In genomic region chr9:77514886-77515711, GRCh38 we compare ENCODE assay signal across 12 cellular contexts.
DNase-seq lines count a peak whose midpoint lies in the region; ATAC-seq and TF ChIP-seq lines count a peak whose summit lies in the region.
"Had no signal": no experiment of that assay in that cellular context is flagged by ENCODE, and none has a peak within 500 bp of the region (broad histone marks: within the 10 kb centered on the region; RNA-seq: fewer than 3 reads in every experiment).

No MANE protein-coding gene starts in this region.

- peak; percentile 58 for DNase-seq in GM04504 (ENCODE audit: low read depth)
- DNase-seq in UCSD-AML1 (lab: John Stamatoyannopoulos, UW; ENCODE audit: unreplicated experiment), result peak; percentile 53
- DNase-seq in psoas muscle, result no peak
- DNase-seq in NCI-H2081 (lab: John Stamatoyannopoulos, UW), result no peak
- no peak for DNase-seq in activated gamma-delta T cell (lab: John Stamatoyannopoulos, UW)

- H3K9me3 ChIP-seq in gastroesophageal sphincter (no peaks in the 10 kb centered on the region), psoas muscle (no peaks in the 10 kb centered on the region)
- H3K9me3 ChIP-seq: neutrophil had no signal

- 50 to 53% methylated on average over 8 of the region's 9 CpGs for WGBS in gastroesophageal sphincter (ENCODE audit: low coverage in 1 of 2), 2 donors
- WGBS in psoas muscle, 3 donors, result 21 to 40% (median 26%) methylated on average over 9 of the region's 9 CpGs

- no peak for TF ChIP-seq EP300 in gastroesophageal sphincter (IDR thresholded peaks at IDR 0.05)

- H3K27me3 ChIP-seq in gastroesophageal sphincter, result no peaks in the 10 kb centered on the region
- peaks cover 0 to 2% (median 0%) of the 10 kb centered on the region in 3 donors for H3K27me3 ChIP-seq in psoas muscle (ENCODE audit: insufficient read depth in 3 of 3, low read length in 2 of 3)
- H3K27me3 ChIP-seq: hepatocyte, neutrophil had no signal

- H3K36me3 ChIP-seq in gastroesophageal sphincter (no peaks in the 10 kb centered on the region), psoas muscle (ENCODE audit: insufficient read depth in 1 of 2, low read depth in 1 of 2) (no peaks in the 10 kb centered on the region)
- H3K36me3 ChIP-seq: neutrophil had no signal

- TF ChIP-seq CTCF in gastroesophageal sphincter (IDR thresholded peaks at IDR 0.05), result no peak
- no peak for TF ChIP-seq CTCF in psoas muscle (IDR thresholded peaks at IDR 0.05)

- intact Hi-C loops in psoas muscle (cut with DNase I), result no loop called here

- H3K4me1 ChIP-seq in gastroesophageal sphincter (peaks cover 0 to 19% (median 0%) of the 10 kb centered on the region in 3 donors), psoas muscle (no peaks in the 10 kb centered on the region)

- ATAC-seq in gastroesophageal sphincter, result peak; percentile 39
- peak in 1 of 4 donors; percentile 50 for ATAC-seq in psoas muscle
- no peak for ATAC-seq in HG02571 (IDR thresholded peaks at IDR 0.05; ENCODE audit: unreplicated experiment)
- no peak for ATAC-seq in GM21447 (IDR thresholded peaks at IDR 0.05; ENCODE audit: unreplicated experiment)
- ATAC-seq: WTC11 had no signal

- H3K27ac ChIP-seq in gastroesophageal sphincter, result peak overlapping the region in 1 of 4 donors; percentile 31
- peak overlapping the region; percentile 53 for H3K27ac ChIP-seq in psoas muscle
- H3K27ac ChIP-seq: hepatocyte, KMS-11, neutrophil had no signal

- no peak overlapping the region for H3K4me3 ChIP-seq in gastroesophageal sphincter
- no peak overlapping the region for H3K4me3 ChIP-seq in psoas muscle
- H3K4me3 ChIP-seq: hepatocyte had no signal

- TF ChIP-seq POLR2A in gastroesophageal sphincter (IDR thresholded peaks at IDR 0.05), result no peak

Comparison
In these comparisons a context has a peak if more than half of its experiments do, and no peak if none do; other contexts are left out.
1. DNase-seq: peak in GM04504 (single experiment) and UCSD-AML1 (single experiment); none in psoas muscle (0 of 2), NCI-H2081 (0 of 2) and activated gamma-delta T cell (single experiment).